ENCODE assay signal across 9 cellular contexts in the genomic region with DNA sequence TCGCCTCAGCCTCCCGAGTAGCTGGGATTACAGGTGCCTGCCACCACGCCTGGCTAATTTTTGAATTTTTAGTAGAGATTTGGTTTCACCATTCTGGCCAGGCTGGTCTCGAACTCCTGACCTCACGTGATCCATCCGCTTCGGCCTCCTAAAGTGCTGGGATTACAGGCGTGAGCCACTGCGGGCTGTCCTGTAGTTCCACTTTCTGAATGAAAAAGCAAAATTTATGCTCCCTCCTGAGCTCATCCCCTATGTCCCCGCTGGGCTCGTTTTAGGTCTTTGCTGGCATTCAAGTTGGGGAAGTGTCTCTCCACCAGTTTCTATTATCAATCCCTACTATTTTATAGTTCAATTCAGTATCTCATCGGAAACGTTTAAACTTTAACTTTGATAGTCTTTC. TPM values are rescaled to one million over a fixed set of nuclear protein-coding genes. Genes with fewer than 3 reads are reported as not detected.
A peak's percentile ranks its signal among the peaks of the same experiment; 100 is the strongest.
DNase-seq lines count a peak whose midpoint lies in the region; ATAC-seq and TF ChIP-seq lines count a peak whose summit lies in the region.
"Had no signal": no experiment of that assay in that cellular context is flagged by ENCODE, and none has a peak within 500 bp of the region (broad histone marks: within the 10 kb centered on the region; RNA-seq: fewer than 3 reads in every experiment).

No MANE protein-coding gene starts in this region.

- 32 to 35% methylated on average over 13 of the region's 13 CpGs for WGBS in testis, 2 donors

- no peak overlapping the region for H3K27ac Mint-ChIP-seq in activated naive CD4-positive, alpha-beta T cell treated with anti-CD3 and anti-CD28 coated beads for 36 hours
- H3K27ac Mint-ChIP-seq in activated CD8-positive, alpha-beta T cell treated with anti-CD3 and anti-CD28 coated beads, Interleukin-2, amount 10 ng/mL, durations not matched to agents 7 days and 5 days = no peak overlapping the region

- H3K27ac ChIP-seq in left lung (no peak overlapping the region), testis (peak overlapping the region; percentile 81 to 86)
- H3K27ac ChIP-seq: SJCRH30 had no signal

- H3K36me3 Mint-ChIP-seq in activated naive CD4-positive, alpha-beta T cell treated with anti-CD3 and anti-CD28 coated beads for 36 hours (ENCODE audit: low read depth) = no peaks in the 10 kb centered on the region
- no peaks in the 10 kb centered on the region for H3K36me3 Mint-ChIP-seq in activated CD8-positive, alpha-beta T cell treated with anti-CD3 and anti-CD28 coated beads, Interleukin-2, amount 10 ng/mL, durations not matched to agents 7 days and 5 days (ENCODE audit: low read depth)

- intact Hi-C loops in activated naive CD4-positive, alpha-beta T cell treated with anti-CD3 and anti-CD28 coated beads for 36 hours (cut with micrococcal nuclease) = loop anchor here (1.0 to 10.0 kb wide), 6 partner anchors 64 to 458 kb away; partner anchors contain the start of genes ACOT2, COQ6, FAM161B and RIOX1
- intact Hi-C loops in left lung (cut with DNase I) = loop anchor here in 1 of 2 donors (5.0 kb wide), 1 partner anchor 126 kb away; no protein-coding TSS in a partner anchor
- intact Hi-C loops in testis (cut with DNase I; ENCODE audit: low total_unique reads) = loop anchor here (5.0 kb wide), 1 partner anchor 126 kb away; no protein-coding TSS in a partner anchor

- POLR2A ChIA-PET in activated CD8-positive, alpha-beta T cell treated with anti-CD3 and anti-CD28 coated beads, Interleukin-2, amount 10 ng/mL, durations not matched to agents 7 days and 5 days (lab: Charles Lee) = interaction anchor here (0.6 kb wide), 1 partner anchor 124 kb away, joined by 3 read pairs; no protein-coding TSS in a partner anchor

- TF ChIP-seq POLR2A in testis (IDR thresholded peaks at IDR 0.05) = no peak

- H3K4me1 Mint-ChIP-seq in activated naive CD4-positive, alpha-beta T cell treated with anti-CD3 and anti-CD28 coated beads for 36 hours (ENCODE audit: low read depth) = peaks cover 5% of the 10 kb centered on the region
- peaks cover 5% of the 10 kb centered on the region for H3K4me1 Mint-ChIP-seq in activated CD8-positive, alpha-beta T cell treated with anti-CD3 and anti-CD28 coated beads, Interleukin-2, amount 10 ng/mL, durations not matched to agents 7 days and 5 days (ENCODE audit: low read depth)

- CTCF ChIA-PET in activated naive CD4-positive, alpha-beta T cell treated with anti-CD3 and anti-CD28 coated beads for 36 hours (lab: Charles Lee) = interaction anchor here (0.6 to 8.3 kb wide), 22 partner anchors 11 to 627 kb away, joined by 3 to 98 read pairs (median 3); partner anchors contain the start of genes ACOT4, ACOT6 and DNAL1
- CTCF ChIA-PET in activated CD8-positive, alpha-beta T cell treated with anti-CD3 and anti-CD28 coated beads, Interleukin-2, amount 10 ng/mL, durations not matched to agents 7 days and 5 days (lab: Charles Lee) = interaction anchor here (0.6 to 3.9 kb wide), 14 partner anchors 11 to 380 kb away, joined by 3 to 51 read pairs (median 4); partner anchors contain the start of genes ACOT2, ACOT6 and DNAL1

- no peaks in the 10 kb centered on the region for H3K9me3 Mint-ChIP-seq in activated naive CD4-positive, alpha-beta T cell treated with anti-CD3 and anti-CD28 coated beads for 36 hours
- H3K9me3 Mint-ChIP-seq in activated CD8-positive, alpha-beta T cell treated with anti-CD3 and anti-CD28 coated beads, Interleukin-2, amount 10 ng/mL, durations not matched to agents 7 days and 5 days (ENCODE audit: insufficient read depth) = no peaks in the 10 kb centered on the region

- no peak for DNase-seq in activated naive CD4-positive, alpha-beta T cell treated with anti-CD3 and anti-CD28 coated beads for 36 hours
- DNase-seq in activated naive CD4-positive, alpha-beta T cell (lab: John Stamatoyannopoulos, UW) = no peak
- no peak for DNase-seq in activated CD8-positive, alpha-beta T cell treated with anti-CD3 and anti-CD28 coated beads, Interleukin-2, amount 10 ng/mL, durations not matched to agents 7 days and 5 days
- DNase-seq in left lung = no peak
- no peak for DNase-seq in testis
- DNase-seq in NCI-H2081 (lab: John Stamatoyannopoulos, UW) = no peak
- no peak for DNase-seq in NCI-H1930 (lab: John Stamatoyannopoulos, UW)

- peaks cover 6% of the 10 kb centered on the region for H3K27me3 Mint-ChIP-seq in activated naive CD4-positive, alpha-beta T cell treated with anti-CD3 and anti-CD28 coated beads for 36 hours (ENCODE audit: low read depth)
- peaks cover 8% of the 10 kb centered on the region for H3K27me3 Mint-ChIP-seq in activated CD8-positive, alpha-beta T cell treated with anti-CD3 and anti-CD28 coated beads, Interleukin-2, amount 10 ng/mL, durations not matched to agents 7 days and 5 days (ENCODE audit: low read depth)

- ATAC-seq in activated CD8-positive, alpha-beta T cell treated with anti-CD3 and anti-CD28 coated beads, Interleukin-2, amount 10 ng/mL, durations not matched to agents 7 days and 5 days = no peak
- ATAC-seq in left lung = peak; percentile 8
- ATAC-seq in HG03280 (IDR thresholded peaks at IDR 0.05; ENCODE audit: unreplicated experiment) = no peak

- no peak for TF ChIP-seq CTCF in left lung (IDR thresholded peaks at IDR 0.05)
- TF ChIP-seq CTCF in testis (IDR thresholded peaks at IDR 0.05) = no peak

- peak overlapping the region; percentile 65 for H3K4me3 Mint-ChIP-seq in activated naive CD4-positive, alpha-beta T cell treated with anti-CD3 and anti-CD28 coated beads for 36 hours
- H3K4me3 Mint-ChIP-seq in activated CD8-positive, alpha-beta T cell treated with anti-CD3 and anti-CD28 coated beads, Interleukin-2, amount 10 ng/mL, durations not matched to agents 7 days and 5 days = peak overlapping the region; percentile 53

- H3K9me3 ChIP-seq in left lung (no peaks in the 10 kb centered on the region), testis (no peaks in the 10 kb centered on the region)
- H3K9me3 ChIP-seq: SJCRH30 had no signal

- H3K27me3 ChIP-seq in left lung (peaks cover 0 to 19% of the 10 kb centered on the region in 2 donors), testis (no peaks in the 10 kb centered on the region)
- H3K27me3 ChIP-seq: SJCRH30 had no signal

- H3K4me3 ChIP-seq in left lung = peak overlapping the region; percentile 54 to 58
- H3K4me3 ChIP-seq in testis = peak overlapping the region; percentile 60 to 62
- H3K4me3 ChIP-seq: SJCRH30 had no signal

- peaks cover 5 to 15% of the 10 kb centered on the region in 2 donors for H3K4me1 ChIP-seq in left lung
- peaks cover 25% of the 10 kb centered on the region for H3K4me1 ChIP-seq in testis
- H3K4me1 ChIP-seq: SJCRH30 had no signal

- H3K36me3 ChIP-seq in left lung (no peaks in the 10 kb centered on the region), testis (ENCODE audit: low read depth, missing control alignments) (no peaks in the 10 kb centered on the region)
- H3K36me3 ChIP-seq: SJCRH30 had no signal

RNA-seq across cellular contexts. Expression of gene DNAL1, which starts 11.7 kb away (rescaled TPM):
- total RNA-seq in activated naive CD4-positive, alpha-beta T cell treated with anti-CD3 and anti-CD28 coated beads for 36 hours = 1 to 10 TPM; 4.4 TPM
- 1 to 10 TPM; 5.7 to 6.3 TPM for total RNA-seq in activated CD8-positive, alpha-beta T cell treated with anti-CD3 and anti-CD28 coated beads, Interleukin-2, amount 10 ng/mL, durations not matched to agents 7 days and 5 days
- 10 to 100 TPM; 14.8 to 15.0 TPM for total RNA-seq in left lung
- total RNA-seq in testis = 10 to 100 TPM; 14.6 to 19.0 TPM
- 136 TPM for polyA plus RNA-seq in testis (ENCODE audit: insufficient read depth, low read depth, low replicate concordance)

RNA-seq across cellular contexts. Expression of gene ACOT6, which starts 20.8 kb away (rescaled TPM):
- not detected for total RNA-seq in activated naive CD4-positive, alpha-beta T cell treated with anti-CD3 and anti-CD28 coated beads for 36 hours
- not detected for total RNA-seq in activated CD8-positive, alpha-beta T cell treated with anti-CD3 and anti-CD28 coated beads, Interleukin-2, amount 10 ng/mL, durations not matched to agents 7 days and 5 days
- total RNA-seq in left lung (not detected), testis (1 to 10 TPM in 1 of 2 donors, under 1 TPM in 1; 0.94 to 1.2 TPM)
- polyA plus RNA-seq in testis (ENCODE audit: insufficient read depth, low read depth, low replicate concordance) = 0.57 TPM
- total RNA-seq: SJCRH30 had no signal

RNA-seq across cellular contexts. Expression of gene ACOT4, which starts 41.4 kb away (rescaled TPM):
- 1 to 10 TPM; 1.4 to 1.7 TPM for total RNA-seq in activated naive CD4-positive, alpha-beta T cell treated with anti-CD3 and anti-CD28 coated beads for 36 hours
- 1 to 10 TPM; 1.2 to 1.3 TPM for total RNA-seq in activated CD8-positive, alpha-beta T cell treated with anti-CD3 and anti-CD28 coated beads, Interleukin-2, amount 10 ng/mL, durations not matched to agents 7 days and 5 days
- total RNA-seq in left lung = 1 to 10 TPM; 2.7 to 4.8 TPM
- 1 to 10 TPM; 6.1 to 8.3 TPM for total RNA-seq in testis
- polyA plus RNA-seq in testis (ENCODE audit: insufficient read depth, low read depth, low replicate concordance) = 3.6 TPM
- total RNA-seq: SJCRH30 had no signal

Comparison
In these comparisons a context has a peak if more than half of its experiments do, and no peak if none do; other contexts are left out.
1. H3K27ac ChIP-seq: peak in testis (2 of 2); none in left lung (0 of 2).